8 cellular contexts compared by ENCODE assay signal in genomic region chr11:90556026-90556425, GRCh38.
"Had no signal": no experiment of that assay in that cellular context is flagged by ENCODE, and none has a peak within 500 bp of the region (broad histone marks: within the 10 kb centered on the region; RNA-seq: fewer than 3 reads in every experiment).

No MANE protein-coding gene starts in this region.

- ATAC-seq: HCT116 had no signal

- H3K4me3 ChIP-seq: GM23248, HAP-1 had no signal

- H3K27ac Mint-ChIP-seq: HFFc6 had no signal

- H3K27ac ChIP-seq: GM23248 had no signal

- H3K4me3 Mint-ChIP-seq: HFFc6 had no signal

- H2AFZ ChIP-seq: GM23248 had no signal

- DNase-seq: GM23248, GOT3, H7, HFFc6, IMR-90 had no signal

- FAIRE-seq: HTR-8/SVneo had no signal

- H3K9me3 ChIP-seq: HAP-1 had no signal

- H3K9ac ChIP-seq: GM23248 had no signal

- H3K36me3 ChIP-seq: HAP-1 had no signal
